1 cellular context compared by ENCODE assay signal in the genomic region with DNA sequence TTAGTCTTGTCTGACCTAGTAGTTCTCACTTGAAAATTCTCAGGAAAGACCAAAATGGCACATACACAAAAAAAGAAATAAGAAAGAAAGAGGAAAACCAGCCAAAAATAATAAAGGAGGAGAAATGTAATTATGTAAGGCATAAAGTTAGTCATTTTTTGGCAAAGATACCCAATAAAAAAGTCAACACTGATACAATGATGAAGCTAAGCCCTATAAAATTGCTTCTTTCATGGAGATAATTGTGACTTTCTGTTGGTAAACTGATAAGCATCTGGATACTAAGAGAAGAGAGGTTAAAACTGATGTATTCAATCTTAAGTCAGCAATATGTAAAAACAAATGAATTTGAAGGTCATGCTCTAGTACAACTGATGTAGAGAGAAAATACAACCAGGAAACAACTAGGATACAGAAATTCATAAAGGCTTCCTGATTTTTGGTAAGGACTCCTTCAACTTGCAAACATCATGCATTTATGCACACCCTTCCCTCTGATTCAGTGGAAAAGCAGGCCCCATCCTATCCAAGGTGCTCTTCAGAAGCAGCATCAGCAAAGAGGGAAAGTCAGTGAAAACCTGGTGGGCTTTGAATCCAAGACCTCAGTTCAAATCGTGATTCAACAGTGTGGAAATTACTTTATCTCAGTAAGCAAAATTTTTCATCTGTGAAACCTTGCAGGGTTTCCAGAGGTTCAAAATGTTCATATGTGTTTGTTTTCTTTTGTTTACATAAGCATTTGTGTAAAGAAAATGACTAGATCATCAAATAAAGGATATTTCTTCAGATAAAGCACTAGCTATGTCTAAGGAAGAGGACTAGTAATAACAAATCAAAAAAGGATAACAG.
TF ChIP-seq lines count a peak whose summit lies in the region.

No MANE protein-coding gene starts in this region.

TF ChIP-seq in endothelial cell of umbilical vein, 7 proteins besides CTCF, POLR2A, EP300 and RAD21:
- TF ChIP-seq, protein P1, sequence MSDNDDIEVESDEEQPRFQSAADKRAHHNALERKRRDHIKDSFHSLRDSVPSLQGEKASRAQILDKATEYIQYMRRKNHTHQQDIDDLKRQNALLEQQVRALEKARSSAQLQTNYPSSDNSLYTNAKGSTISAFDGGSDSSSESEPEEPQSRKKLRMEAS (IDR thresholded peaks at IDR 0.05; ENCODE audit: insufficient read depth, insufficient read length), result no peak
- TF ChIP-seq GATA2 (IDR thresholded peaks at IDR 0.05; ENCODE audit: insufficient read depth, insufficient read length, low read depth, low read length), result peak; percentile 27
